Comparison of ENCODE assay signal across 8 cellular contexts in genomic region chr2:240567137-240567871, GRCh38. TPM values are rescaled to one million over a fixed set of nuclear protein-coding genes. Genes with fewer than 3 reads are reported as not detected.
DNase-seq lines count a peak whose midpoint lies in the region; ATAC-seq, FAIRE-seq and TF ChIP-seq lines count a peak whose summit lies in the region.

No MANE protein-coding gene starts in this region.

- no peaks in the 10 kb centered on the region for H3K9me3 Mint-ChIP-seq in natural killer cell

- POLR2A ChIA-PET in endothelial cell of umbilical vein (lab: Charles Lee) = interaction anchor here (0.6 to 1.2 kb wide), 2 partner anchors 19 to 1145 kb away, joined by 3 to 8 read pairs; partner anchors contain the start of gene CAPN10

- no peaks in the 10 kb centered on the region for H3K36me3 ChIP-seq in endothelial cell of umbilical vein (ENCODE audit: control insufficient read depth in 2 of 2, extremely low read depth in 1 of 2, insufficient read depth in 2 of 2, low read length in 2 of 2)

- H3K36me3 Mint-ChIP-seq in natural killer cell = no peaks in the 10 kb centered on the region

- TF ChIP-seq CTCF in endothelial cell of umbilical vein (IDR thresholded peaks at IDR 0.05; ENCODE audit: extremely low read depth in 1 of 2, insufficient read depth in 1 of 2, low read depth in 1 of 2, low read length in 2 of 2) (no peak), natural killer cell (IDR thresholded peaks at IDR 0.05) (no peak)

- intact Hi-C loops in endothelial cell of umbilical vein (cut with micrococcal nuclease) = loop anchor here (5.0 to 10.0 kb wide), 3 partner anchors 130 to 650 kb away; partner anchors contain the start of genes GPC1 and SNED1
- intact Hi-C loops in natural killer cell (cut with micrococcal nuclease) = loop anchor here (2.0 to 10.0 kb wide), 4 partner anchors 53 to 875 kb away; partner anchors contain the start of genes GPR35, HDLBP and SEPTIN2

- dilution Hi-C loops in endothelial cell of umbilical vein (cut with MboI; ENCODE audit: extremely low pct_ligation_motif_present, low sequenced_read_pairs) = no loop called here

- no peaks in the 10 kb centered on the region for H3K9me1 ChIP-seq in endothelial cell of umbilical vein (replicated peaks; ENCODE audit: control insufficient read depth, extremely low read depth, insufficient read depth, low read length)

- peak overlapping the region; percentile 17 for H3K4me2 ChIP-seq in endothelial cell of umbilical vein (ENCODE audit: insufficient read depth, low read length)

- H2AFZ ChIP-seq in endothelial cell of umbilical vein (ENCODE audit: low read depth, low read length) = no peak overlapping the region

- H3K4me3 Mint-ChIP-seq in natural killer cell = peak overlapping the region; percentile 96

- H3K27ac ChIP-seq in endothelial cell of umbilical vein (ENCODE audit: insufficient read depth, low read depth, low read length) = peak overlapping the region; percentile 47

- ATAC-seq in natural killer cell (peak in 1 of 3 donors; percentile 4), GM21515 (IDR thresholded peaks at IDR 0.05; ENCODE audit: unreplicated experiment) (no peak)

- H3K79me2 ChIP-seq in endothelial cell of umbilical vein (ENCODE audit: control insufficient read depth, insufficient read depth, low read length) = peaks cover 20% of the 10 kb centered on the region

- H3K4me1 ChIP-seq in endothelial cell of umbilical vein (ENCODE audit: control insufficient read depth, extremely low read depth, insufficient read depth, low read length) = peaks cover 33% of the 10 kb centered on the region

- BruUV-seq in endothelial cell of umbilical vein (replicated peaks; lab: Mats Ljungman, UMichigan) = TSS peak; percentile 18

- H3K4me1 Mint-ChIP-seq in natural killer cell = peaks cover 69 to 79% of the 10 kb centered on the region in 2 donors

- H4K20me1 ChIP-seq in endothelial cell of umbilical vein (replicated peaks; ENCODE audit: control insufficient read depth, extremely low read depth, insufficient read depth, low read length) = no peaks in the 10 kb centered on the region

- TF ChIP-seq POLR2A in endothelial cell of umbilical vein (IDR thresholded peaks at IDR 0.05; ENCODE audit: low read depth, low read length) = no peak

- no peaks in the 10 kb centered on the region for H3K9me3 ChIP-seq in endothelial cell of umbilical vein (replicated peaks; ENCODE audit: control insufficient read depth, insufficient read depth, low read length)

- H3K27ac Mint-ChIP-seq in natural killer cell = peak overlapping the region; percentile 99

- DNase-seq in DMS53 (lab: John Stamatoyannopoulos, UW) (peak; percentile 59), DMS53 treated with DMSO at 0.1 percent for 48 hours (lab: John Stamatoyannopoulos, UW; ENCODE audit: unreplicated experiment) (no peak), endothelial cell of umbilical vein (ENCODE audit: low read depth, low spot score) (peak; percentile 16), natural killer cell (peak; percentile 55), pons (ENCODE audit: low spot score) (no peak)
- peak; percentile 39 to 42 for DNase-seq in activated CD4-positive, alpha-beta T cell treated with anti-CD3 and anti-CD28 coated beads for 4 hours
- no peak for DNase-seq in NK-92 treated with Interleukin-12 subunit alpha and Interleukin-12 subunit beta, amount 100 ng/mL, for 24 hours (lab: John Stamatoyannopoulos, UW)

- no peak overlapping the region for H3K9ac ChIP-seq in endothelial cell of umbilical vein (replicated peaks; ENCODE audit: extremely low read depth, insufficient read depth, low read length)

- CTCF ChIA-PET in endothelial cell of umbilical vein (lab: Charles Lee) = interaction anchor here (1.5 to 3.2 kb wide), 5 partner anchors 10 to 53 kb away, joined by 5 to 47 read pairs (median 17); partner anchors contain the start of genes ANKMY1 and CAPN10

- FAIRE-seq in endothelial cell of umbilical vein (lab: Jason Lieb, UNC) = peak; percentile 62

- H3K4me3 ChIP-seq in endothelial cell of umbilical vein (replicated peaks in 1 of 3; ENCODE audit: insufficient read depth in 1 of 3, low read depth in 1 of 3, low read length in 3 of 3) = peak overlapping the region in 2 of 3 experiments; percentile 34 to 71

- no peaks in the 10 kb centered on the region for H3K27me3 Mint-ChIP-seq in natural killer cell (ENCODE audit: low read depth in 2 of 2)

- H3K27me3 ChIP-seq in endothelial cell of umbilical vein (ENCODE audit: control insufficient read depth in 2 of 2, insufficient read depth in 2 of 2, low read length in 2 of 2) = no peaks in the 10 kb centered on the region

TF ChIP-seq in endothelial cell of umbilical vein, 7 proteins besides CTCF, POLR2A, EP300 and RAD21:
- TF ChIP-seq EZH2 (IDR thresholded peaks at IDR 0.05; ENCODE audit: borderline replicate concordance, low read depth, low read length, severe bottlenecking) (no peak), MYC (IDR thresholded peaks at IDR 0.05; ENCODE audit: low read depth, low read length) (no peak), GATA2 (IDR thresholded peaks at IDR 0.05; ENCODE audit: insufficient read depth, insufficient read length, low read depth, low read length) (no peak), MAX (IDR thresholded peaks at IDR 0.05; ENCODE audit: insufficient read depth, insufficient read length) (no peak), POLR2AphosphoS5 (IDR thresholded peaks at IDR 0.05; ENCODE audit: insufficient read depth, low read depth, low read length) (no peak), FOS (IDR thresholded peaks at IDR 0.05; ENCODE audit: borderline replicate concordance, insufficient read depth, low read length) (no peak), JUN (IDR thresholded peaks at IDR 0.05; ENCODE audit: borderline replicate concordance, insufficient read depth, insufficient read length, low read depth) (no peak)
TF ChIP-seq in endothelial cell of umbilical vein: peak in this region for 0.

RNA-seq across cellular contexts. Expression of gene RNPEPL1, which starts 1.0 kb away (rescaled TPM):
- 62.1 and 67.1 TPM in 2 replicates for total RNA-seq in endothelial cell of umbilical vein
- 35.8 and 47.3 TPM in 2 replicates for polyA plus RNA-seq in endothelial cell of umbilical vein
- polyA plus RNA-seq in endothelial cell of umbilical vein (2011; cell fraction: cytosol; rRNA removed) = 27.5 and 41.8 TPM in 2 replicates
- 45.9 and 55.5 TPM in 2 replicates for polyA plus RNA-seq in endothelial cell of umbilical vein (2011; cell fraction: nucleus; rRNA removed)
- 42.5 and 75.3 TPM in 2 replicates for polyA plus RNA-seq in endothelial cell of umbilical vein (2012)
- 17.3 and 23.2 TPM in 2 replicates for polyA minus RNA-seq in endothelial cell of umbilical vein
- polyA minus RNA-seq in endothelial cell of umbilical vein (2011; cell fraction: cytosol; rRNA and poly(A)+ RNA removed) = 28.5 TPM
- polyA minus RNA-seq in endothelial cell of umbilical vein (2011; cell fraction: nucleus; rRNA and poly(A)+ RNA removed) = 14.5 and 21.9 TPM in 2 replicates
- 100 to 1,000 TPM; 145 to 167 (median 164) TPM for total RNA-seq in natural killer cell

RNA-seq across cellular contexts. Expression of gene DUSP28, which starts 7.1 kb away (rescaled TPM):
- total RNA-seq in endothelial cell of umbilical vein (2.1 and 2.2 TPM in 2 replicates), natural killer cell (10 to 100 TPM; 13.5 to 25.2 (median 18.5) TPM)
- 4.3 and 5.7 TPM in 2 replicates for polyA plus RNA-seq in endothelial cell of umbilical vein
- 2.2 and 3.2 TPM in 2 replicates for polyA plus RNA-seq in endothelial cell of umbilical vein (2011; cell fraction: cytosol; rRNA removed)
- 3.0 and 3.8 TPM in 2 replicates for polyA plus RNA-seq in endothelial cell of umbilical vein (2011; cell fraction: nucleus; rRNA removed)
- polyA plus RNA-seq in endothelial cell of umbilical vein (2012) = 3.0 and 3.8 TPM in 2 replicates
- polyA minus RNA-seq in endothelial cell of umbilical vein = 1.4 and 4.7 TPM in 2 replicates
- 0.51 TPM for polyA minus RNA-seq in endothelial cell of umbilical vein (2011; cell fraction: cytosol; rRNA and poly(A)+ RNA removed)
- polyA minus RNA-seq in endothelial cell of umbilical vein (2011; cell fraction: nucleus; rRNA and poly(A)+ RNA removed) = 3.1 and 4.6 TPM in 2 replicates

RNA-seq across cellular contexts. Expression of gene ANKMY1, which starts 9.5 kb away (rescaled TPM):
- total RNA-seq in endothelial cell of umbilical vein (12.2 and 16.0 TPM in 2 replicates), natural killer cell (10 to 100 TPM; 43.8 to 51.5 (median 46.6) TPM)
- 7.7 and 9.0 TPM in 2 replicates for polyA plus RNA-seq in endothelial cell of umbilical vein
- polyA plus RNA-seq in endothelial cell of umbilical vein (2011; cell fraction: cytosol; rRNA removed) = 3.4 and 5.0 TPM in 2 replicates
- polyA plus RNA-seq in endothelial cell of umbilical vein (2011; cell fraction: nucleus; rRNA removed) = 19.7 and 27.1 TPM in 2 replicates
- 7.6 and 8.0 TPM in 2 replicates for polyA plus RNA-seq in endothelial cell of umbilical vein (2012)
- polyA minus RNA-seq in endothelial cell of umbilical vein = 10.6 and 13.9 TPM in 2 replicates
- polyA minus RNA-seq in endothelial cell of umbilical vein (2011; cell fraction: cytosol; rRNA and poly(A)+ RNA removed) = 9.9 TPM
- 25.4 and 27.0 TPM in 2 replicates for polyA minus RNA-seq in endothelial cell of umbilical vein (2011; cell fraction: nucleus; rRNA and poly(A)+ RNA removed)

RNA-seq across cellular contexts. Expression of gene CAPN10, which starts 19.2 kb away (rescaled TPM):
- 37.9 and 39.9 TPM in 2 replicates for total RNA-seq in endothelial cell of umbilical vein
- polyA plus RNA-seq in endothelial cell of umbilical vein = 25.2 and 36.7 TPM in 2 replicates
- 13.1 and 20.9 TPM in 2 replicates for polyA plus RNA-seq in endothelial cell of umbilical vein (2011; cell fraction: cytosol; rRNA removed)
- 116 and 147 TPM in 2 replicates for polyA plus RNA-seq in endothelial cell of umbilical vein (2011; cell fraction: nucleus; rRNA removed)
- polyA plus RNA-seq in endothelial cell of umbilical vein (2012) = 20.9 and 28.5 TPM in 2 replicates
- polyA minus RNA-seq in endothelial cell of umbilical vein = 11.4 and 20.2 TPM in 2 replicates
- polyA minus RNA-seq in endothelial cell of umbilical vein (2011; cell fraction: cytosol; rRNA and poly(A)+ RNA removed) = 6.3 TPM
- polyA minus RNA-seq in endothelial cell of umbilical vein (2011; cell fraction: nucleus; rRNA and poly(A)+ RNA removed) = 21.9 and 32.9 TPM in 2 replicates
- total RNA-seq in natural killer cell = 10 to 100 TPM; 69.3 to 95.1 (median 91.0) TPM

RNA-seq across cellular contexts. Expression of gene GPR35, which starts 58.0 kb away (rescaled TPM):
- total RNA-seq in endothelial cell of umbilical vein = 0.25 and 0.33 TPM in 2 replicates
- 0.18 TPM in 2 replicates for polyA plus RNA-seq in endothelial cell of umbilical vein
- 0.12 and 0.16 TPM in 2 replicates for polyA plus RNA-seq in endothelial cell of umbilical vein (2011; cell fraction: cytosol; rRNA removed)
- polyA plus RNA-seq in endothelial cell of umbilical vein (2011; cell fraction: nucleus; rRNA removed) = 0.58 and 1.4 TPM in 2 replicates
- 0.18 and 0.29 TPM in 2 replicates for polyA plus RNA-seq in endothelial cell of umbilical vein (2012)
- 0.21 TPM in 1 of 2 replicates, not detected in the other for polyA minus RNA-seq in endothelial cell of umbilical vein
- polyA minus RNA-seq in endothelial cell of umbilical vein (2011; cell fraction: cytosol; rRNA and poly(A)+ RNA removed) = not detected
- polyA minus RNA-seq in endothelial cell of umbilical vein (2011; cell fraction: nucleus; rRNA and poly(A)+ RNA removed) = 0.63 TPM in 1 of 2 replicates, not detected in the other
- total RNA-seq in natural killer cell = 10 to 100 TPM; 10.6 to 19.7 (median 15.7) TPM

Comparison
In these comparisons a context has a peak if more than half of its experiments do, and no peak if none do; other contexts are left out.
1. DNase-seq: peak in DMS53 (single experiment), activated CD4-positive, alpha-beta T cell treated with anti-CD3 and anti-CD28 coated beads for 4 hours (2 of 2), endothelial cell of umbilical vein (single experiment) and natural killer cell (single experiment); none in DMS53 treated with DMSO at 0.1 percent for 48 hours (single experiment), pons (single experiment) and NK-92 treated with Interleukin-12 subunit alpha and Interleukin-12 subunit beta, amount 100 ng/mL, for 24 hours (single experiment).